In the genomic region with DNA sequence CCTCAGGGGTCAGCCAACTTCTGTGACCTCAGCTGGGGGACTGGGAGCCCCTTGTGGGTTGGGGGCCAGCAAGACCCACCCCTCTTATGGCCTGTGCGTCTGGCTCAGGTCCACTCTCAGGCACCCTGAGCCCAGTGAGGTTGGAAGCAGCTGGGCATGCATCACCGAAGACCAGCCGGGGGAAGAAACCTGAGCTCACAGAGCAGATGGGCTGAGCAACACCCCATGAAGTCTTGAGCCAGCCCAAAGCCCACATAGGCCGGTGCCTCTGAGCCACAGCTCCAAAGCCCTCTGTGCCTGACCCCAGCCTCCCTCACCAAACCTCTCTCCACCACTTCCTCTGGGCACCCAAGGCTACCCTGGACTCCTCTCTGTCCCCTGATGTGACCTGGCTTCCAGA, we compare ENCODE assay signal across 26 cellular contexts.
"Had no signal": no experiment of that assay in that cellular context is flagged by ENCODE, and none has a peak within 500 bp of the region (broad histone marks: within the 10 kb centered on the region; RNA-seq: fewer than 3 reads in every experiment).

No MANE protein-coding gene starts in this region.

- ATAC-seq: activated T-cell treated with anti-CD3 and anti-CD28 coated beads, Interleukin-2, amount 50 U/mL, for 4 hours; activated T-helper 17 cell treated with anti-CD3 and anti-CD28 coated beads, Interleukin-2, amount 50 U/mL, for 72 hours; K562; T-cell had no signal

- H3K27me3 ChIP-seq: adrenal gland had no signal

- H3K4me1 Mint-ChIP-seq: activated CD4-positive, alpha-beta T cell treated with anti-CD3 and anti-CD28 coated beads, Interleukin-2, amount 10 ng/mL, durations not matched to agents 7 days and 5 days; activated naive CD4-positive, alpha-beta T cell treated with anti-CD3 and anti-CD28 coated beads, Interleukin-2, amount 10 ng/mL, durations not matched to agents 7 days and 5 days; activated naive CD8-positive, alpha-beta T cell treated with anti-CD3 and anti-CD28 coated beads, Interleukin-2, amount 10 ng/mL, durations not matched to agents 7 days and 5 days; activated T-helper 17 cell treated with anti-CD3 and anti-CD28 coated beads, Interleukin-2, amount 50 U/mL, for 72 hours; T-cell had no signal

- H3K27ac ChIP-seq: adrenal gland, SK-N-MC had no signal

- H3K9me3 Mint-ChIP-seq: activated CD4-positive, alpha-beta memory T cell treated with anti-CD3 and anti-CD28 coated beads for 36 hours; activated CD4-positive, alpha-beta T cell treated with anti-CD3 and anti-CD28 coated beads, Interleukin-2, amount 10 ng/mL, durations not matched to agents 7 days and 5 days; activated naive CD4-positive, alpha-beta T cell treated with anti-CD3 and anti-CD28 coated beads, Interleukin-2, amount 10 ng/mL, durations not matched to agents 7 days and 5 days; activated naive CD8-positive, alpha-beta T cell treated with anti-CD3 and anti-CD28 coated beads, Interleukin-2, amount 10 ng/mL, durations not matched to agents 7 days and 5 days; activated T-cell treated with anti-CD3 and anti-CD28 coated beads, Interleukin-2, amount 50 U/mL, for 4 hours; activated T-helper 17 cell treated with anti-CD3 and anti-CD28 coated beads, Interleukin-2, amount 50 U/mL, for 72 hours; T-cell had no signal

- H3K27ac Mint-ChIP-seq: activated CD4-positive, alpha-beta memory T cell treated with anti-CD3 and anti-CD28 coated beads for 36 hours; activated CD4-positive, alpha-beta T cell treated with anti-CD3 and anti-CD28 coated beads, Interleukin-2, amount 10 ng/mL, durations not matched to agents 7 days and 5 days; activated naive CD4-positive, alpha-beta T cell treated with anti-CD3 and anti-CD28 coated beads, Interleukin-2, amount 10 ng/mL, durations not matched to agents 7 days and 5 days; activated naive CD8-positive, alpha-beta T cell treated with anti-CD3 and anti-CD28 coated beads, Interleukin-2, amount 10 ng/mL, durations not matched to agents 7 days and 5 days; activated T-helper 17 cell treated with anti-CD3 and anti-CD28 coated beads, Interleukin-2, amount 50 U/mL, for 72 hours; T-cell had no signal

- H3K36me3 Mint-ChIP-seq: activated CD4-positive, alpha-beta memory T cell treated with anti-CD3 and anti-CD28 coated beads for 36 hours; activated naive CD4-positive, alpha-beta T cell treated with anti-CD3 and anti-CD28 coated beads, Interleukin-2, amount 10 ng/mL, durations not matched to agents 7 days and 5 days; activated naive CD8-positive, alpha-beta T cell treated with anti-CD3 and anti-CD28 coated beads, Interleukin-2, amount 10 ng/mL, durations not matched to agents 7 days and 5 days; T-cell had no signal

- H3K4me3 Mint-ChIP-seq: activated CD4-positive, alpha-beta memory T cell treated with anti-CD3 and anti-CD28 coated beads for 36 hours; activated CD4-positive, alpha-beta T cell treated with anti-CD3 and anti-CD28 coated beads, Interleukin-2, amount 10 ng/mL, durations not matched to agents 7 days and 5 days; activated naive CD4-positive, alpha-beta T cell treated with anti-CD3 and anti-CD28 coated beads, Interleukin-2, amount 10 ng/mL, durations not matched to agents 7 days and 5 days; activated naive CD8-positive, alpha-beta T cell treated with anti-CD3 and anti-CD28 coated beads, Interleukin-2, amount 10 ng/mL, durations not matched to agents 7 days and 5 days; activated T-cell treated with anti-CD3 and anti-CD28 coated beads, Interleukin-2, amount 50 U/mL, for 4 hours; activated T-helper 17 cell treated with anti-CD3 and anti-CD28 coated beads, Interleukin-2, amount 50 U/mL, for 72 hours; T-cell had no signal

- H3K27me3 Mint-ChIP-seq: activated CD4-positive, alpha-beta T cell treated with anti-CD3 and anti-CD28 coated beads, Interleukin-2, amount 10 ng/mL, durations not matched to agents 7 days and 5 days; activated naive CD8-positive, alpha-beta T cell treated with anti-CD3 and anti-CD28 coated beads, Interleukin-2, amount 10 ng/mL, durations not matched to agents 7 days and 5 days had no signal

- DNase-seq: activated CD4-positive, alpha-beta memory T cell treated with anti-CD3 and anti-CD28 coated beads for 36 hours; activated CD4-positive, alpha-beta T cell treated with anti-CD3 and anti-CD28 coated beads, Interleukin-2, amount 10 ng/mL, durations not matched to agents 7 days and 5 days; activated CD4-positive, CD25-positive, alpha-beta regulatory T cell; activated CD8-positive, alpha-beta memory T cell treated with anti-CD3 and anti-CD28 coated beads for 24 hours; activated gamma-delta T cell; activated naive CD4-positive, alpha-beta T cell treated with anti-CD3 and anti-CD28 coated beads, Interleukin-2, amount 10 ng/mL, durations not matched to agents 7 days and 5 days; activated naive CD8-positive, alpha-beta T cell treated with anti-CD3 and anti-CD28 coated beads, Interleukin-2, amount 10 ng/mL, durations not matched to agents 7 days and 5 days; activated T-cell treated with anti-CD3 and anti-CD28 coated beads, Interleukin-2, amount 50 U/mL, for 4 hours; adrenal gland; anterior cingulate cortex; cerebellar nuclear complex; Karpas-422; MM.1S; NCI-H1105 treated with DMSO at 0.1 percent for 48 hours; NCI-H146; NCI-H187 treated with DMSO at 0.1 percent for 48 hours; NCI-H2081 treated with DMSO at 0.1 percent for 48 hours; NCI-H226; NCI-H510A; NCI-H748 treated with DMSO at 0.1 percent for 48 hours; T-cell; T-helper 2 cell; T1000 had no signal

- H3K9me3 ChIP-seq: adrenal gland had no signal
